In the genomic region with DNA sequence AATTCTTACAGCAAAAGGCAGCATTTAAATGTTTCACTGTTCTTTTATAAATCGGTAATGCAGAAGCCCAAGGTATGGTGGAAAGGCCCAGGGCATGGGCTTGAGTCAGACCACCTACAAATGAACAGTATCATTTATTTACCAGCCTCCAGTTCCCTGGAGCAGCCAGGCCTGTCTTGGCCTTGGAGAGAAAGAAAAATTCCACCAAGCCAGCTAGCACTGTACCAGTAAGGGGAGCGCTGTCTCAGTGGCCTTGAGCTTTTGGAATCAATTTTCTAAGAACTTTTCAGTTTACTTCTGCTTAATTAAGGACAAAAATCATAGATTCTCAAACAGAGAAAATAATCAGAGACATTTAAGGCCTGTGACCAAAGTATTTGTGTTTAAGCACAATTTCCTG, we compare ENCODE assay signal across 26 cellular contexts. TPM values are rescaled to one million over a fixed set of nuclear protein-coding genes. Genes with fewer than 3 reads are reported as not detected.
DNase-seq lines count a peak whose midpoint lies in the region; ATAC-seq, FAIRE-seq and TF ChIP-seq lines count a peak whose summit lies in the region.
"Had no signal": no experiment of that assay in that cellular context is flagged by ENCODE, and none has a peak within 500 bp of the region (broad histone marks: within the 10 kb centered on the region; RNA-seq: fewer than 3 reads in every experiment).

No MANE protein-coding gene starts in this region.

- H3K36me3 ChIP-seq in pancreas (no peaks in the 10 kb centered on the region), stomach (no peaks in the 10 kb centered on the region)
- H3K36me3 ChIP-seq: MG63 had no signal

- no peaks in the 10 kb centered on the region for H3K9me3 Mint-ChIP-seq in central memory CD8-positive, alpha-beta T cell
- H3K9me3 Mint-ChIP-seq: CD4-positive, alpha-beta memory T cell; H9; HFFc6 had no signal

- no peaks in the 10 kb centered on the region for H3K27me3 Mint-ChIP-seq in central memory CD8-positive, alpha-beta T cell
- H3K27me3 Mint-ChIP-seq: CD4-positive, alpha-beta memory T cell had no signal

- WGBS in pancreas, 2 donors = 40 to 41% methylated on average over 2 of the region's 2 CpGs
- 93 to 97% (median 95%) methylated on average over 2 of the region's 2 CpGs for WGBS in stomach, 5 donors

- TF ChIP-seq CTCF in VCaP (conservative IDR thresholded peaks at IDR 0.05) = no peak
- TF ChIP-seq CTCF in pancreas (IDR thresholded peaks at IDR 0.05) = no peak
- no peak for TF ChIP-seq CTCF in coronary artery (IDR thresholded peaks at IDR 0.05)
- TF ChIP-seq CTCF in stomach (IDR thresholded peaks at IDR 0.05) = no peak

- peaks cover 0 to 16% (median 0%) of the 10 kb centered on the region in 3 donors for H3K4me1 ChIP-seq in pancreas
- peaks cover 8 to 44% (median 14%) of the 10 kb centered on the region in 4 donors for H3K4me1 ChIP-seq in stomach

- H3K27me3 ChIP-seq in pancreas = no peaks in the 10 kb centered on the region
- no peaks in the 10 kb centered on the region for H3K27me3 ChIP-seq in stomach
- H3K27me3 ChIP-seq: BLaER1 treated with 17β-estradiol and CSF1 and Interleukin-3, amounts not matched to agents 10 nM and 100 nM; MG63 had no signal

- DNase-seq in GM12892 (ENCODE audit: insufficient read length) = no peak
- DNase-seq in central memory CD8-positive, alpha-beta T cell (ENCODE audit: low spot score in 2 of 2) = no peak
- no peak for DNase-seq in pancreas
- no peak for DNase-seq in coronary artery (ENCODE audit: low spot score)
- no peak for DNase-seq in putamen (ENCODE audit: low spot score)
- DNase-seq in stomach = no peak
- DNase-seq: Caco-2; CD4-positive, alpha-beta memory T cell; DMS 273 treated with DMSO at 0.1 percent for 48 hours; DMS79 treated with DMSO at 0.1 percent for 48 hours; GM23248; H9; HFFc6; MG63; NCI-H1417; NCI-H1694 treated with DMSO at 0.1 percent for 48 hours; NCI-H2081 treated with DMSO at 0.1 percent for 48 hours; NCI-H2171 treated with DMSO at 0.1 percent for 48 hours; NCI-H526; OCI-M1 had no signal

- TF ChIP-seq POLR2A in GM12892 (IDR thresholded peaks at IDR 0.05; ENCODE audit: low read depth, low read length) (no peak), stomach (IDR thresholded peaks at IDR 0.05) (no peak)

- FAIRE-seq in GM12892 (lab: Jason Lieb, UNC) (peak; percentile 14), pancreas (lab: Jason Lieb, UNC) (no peak)
- FAIRE-seq: K562 had no signal

- H3K36me3 Mint-ChIP-seq in central memory CD8-positive, alpha-beta T cell (ENCODE audit: insufficient read depth) = peaks cover 6% of the 10 kb centered on the region
- H3K36me3 Mint-ChIP-seq: CD4-positive, alpha-beta memory T cell had no signal

- ATAC-seq in central memory CD8-positive, alpha-beta T cell (replicated peaks; ENCODE audit: extremely low read depth, poor library complexity, severe bottlenecking) = no peak
- ATAC-seq in pancreas = peak in 3 of 4 donors; percentile 32 to 75 (median 64)
- ATAC-seq: K562, Right ventricle myocardium inferior had no signal

- 0 out of 2 replicates have a peak overlapping the region, but pooled peaks have one; percentile 18 for H3K27ac ChIP-seq in VCaP
- H3K27ac ChIP-seq in pancreas = no peak overlapping the region
- no peak overlapping the region for H3K27ac ChIP-seq in coronary artery
- H3K27ac ChIP-seq in stomach = no peak overlapping the region
- H3K27ac ChIP-seq: GM23248 had no signal

- H3K9me3 ChIP-seq in pancreas (no peaks in the 10 kb centered on the region), stomach (no peaks in the 10 kb centered on the region)
- H3K9me3 ChIP-seq: BLaER1 treated with 17β-estradiol and CSF1 and Interleukin-3, amounts not matched to agents 10 nM and 100 nM; Caco-2; MG63 had no signal

- H3K4me1 Mint-ChIP-seq in central memory CD8-positive, alpha-beta T cell = peaks cover 71% of the 10 kb centered on the region

- no peak overlapping the region for H3K4me3 ChIP-seq in pancreas
- no peak overlapping the region for H3K4me3 ChIP-seq in coronary artery
- no peak overlapping the region for H3K4me3 ChIP-seq in stomach
- H3K4me3 ChIP-seq: BLaER1 treated with 17β-estradiol and CSF1 and Interleukin-3, amounts not matched to agents 10 nM and 100 nM; GM23248; K562; MG63 had no signal

- TF ChIP-seq EP300 in stomach (IDR thresholded peaks at IDR 0.05) = no peak

- intact Hi-C loops in pancreas (cut with DNase I) = no loop called here
- intact Hi-C loops in stomach (cut with DNase I; ENCODE audit: low total_unique reads) = no loop called here

- H3K4me3 Mint-ChIP-seq in central memory CD8-positive, alpha-beta T cell = no peak overlapping the region
- H3K4me3 Mint-ChIP-seq: H9, HFFc6 had no signal

- peak overlapping the region; percentile 61 for H3K27ac Mint-ChIP-seq in central memory CD8-positive, alpha-beta T cell (ENCODE audit: low read depth)
- H3K27ac Mint-ChIP-seq: H9, HFFc6 had no signal

RNA-seq across cellular contexts. Expression of a gene that starts 12.3 kb away (rescaled TPM):
- polyA plus RNA-seq in GM12892 (2012; ENCODE audit: missing spikeins) = 9.2 TPM
- total RNA-seq in pancreas = 1 to 10 TPM; 2.3 to 6.3 (median 3.9) TPM
- polyA plus RNA-seq in pancreas = 10 to 100 TPM in 1 of 2 donors, 1 to 10 TPM in 1; 4.2 to 11.7 TPM
- total RNA-seq in stomach = 10 to 100 TPM in 3 of 5 donors, 1 to 10 TPM in 1, under 1 TPM in 1; 0.58 to 33.5 (median 11.3) TPM
- 1 to 10 TPM; 5.0 to 6.6 (median 5.1) TPM for polyA plus RNA-seq in stomach

RNA-seq across cellular contexts. Expression of a gene that starts 30.5 kb away (rescaled TPM):
- polyA plus RNA-seq in GM12892 (2012; ENCODE audit: missing spikeins) = not detected
- not detected for total RNA-seq in pancreas
- polyA plus RNA-seq in pancreas = not detected
- total RNA-seq in stomach = 10 to 100 TPM in 1 of 5 donors, not detected in 4; 39.4 TPM
- polyA plus RNA-seq in stomach = not detected
- total RNA-seq: A673; CD4-positive, alpha-beta memory T cell; GM23248; H9; HFFc6; K562; LHCN-M2; Right ventricle myocardium inferior had no signal
- polyA plus RNA-seq: CD4-positive, alpha-beta memory T cell; GM23248; K562 had no signal

RNA-seq across cellular contexts. Expression of a gene that starts 43.7 kb away (rescaled TPM):
- polyA plus RNA-seq in GM12892 (2012; ENCODE audit: missing spikeins) = not detected
- total RNA-seq in pancreas (not detected), stomach (not detected)
- polyA plus RNA-seq in pancreas (not detected), stomach (not detected)
- total RNA-seq: A673; Caco-2; CD4-positive, alpha-beta memory T cell; GM23248; H9; HFFc6; K562; LHCN-M2; Right ventricle myocardium inferior had no signal
- polyA plus RNA-seq: CD4-positive, alpha-beta memory T cell; GM23248; K562 had no signal

RNA-seq across cellular contexts. Expression of a gene that starts 47.0 kb away (rescaled TPM):
- 6.3 TPM for polyA plus RNA-seq in GM12892 (2012; ENCODE audit: missing spikeins)
- total RNA-seq in pancreas (1 to 10 TPM; 3.5 to 7.9 (median 4.2) TPM), stomach (10 to 100 TPM in 3 of 5 donors, 1 to 10 TPM in 2; 2.9 to 19.7 (median 10.3) TPM)
- polyA plus RNA-seq in pancreas (1 to 10 TPM; 4.3 to 4.5 TPM), stomach (1 to 10 TPM; 4.4 to 7.6 (median 6.0) TPM)

RNA-seq across cellular contexts. Expression of a gene that starts 58.4 kb away (rescaled TPM):
- 23.7 TPM for polyA plus RNA-seq in GM12892 (2012; ENCODE audit: missing spikeins)
- 1 to 10 TPM; 4.2 to 9.6 (median 7.2) TPM for total RNA-seq in pancreas
- 1 to 10 TPM; 7.8 to 8.8 TPM for polyA plus RNA-seq in pancreas
- total RNA-seq in stomach = 10 to 100 TPM in 1 of 5 donors, 1 to 10 TPM in 4; 2.3 to 17.6 (median 9.0) TPM
- 10 to 100 TPM; 22.1 to 24.8 (median 22.2) TPM for polyA plus RNA-seq in stomach
